In the genomic region with DNA sequence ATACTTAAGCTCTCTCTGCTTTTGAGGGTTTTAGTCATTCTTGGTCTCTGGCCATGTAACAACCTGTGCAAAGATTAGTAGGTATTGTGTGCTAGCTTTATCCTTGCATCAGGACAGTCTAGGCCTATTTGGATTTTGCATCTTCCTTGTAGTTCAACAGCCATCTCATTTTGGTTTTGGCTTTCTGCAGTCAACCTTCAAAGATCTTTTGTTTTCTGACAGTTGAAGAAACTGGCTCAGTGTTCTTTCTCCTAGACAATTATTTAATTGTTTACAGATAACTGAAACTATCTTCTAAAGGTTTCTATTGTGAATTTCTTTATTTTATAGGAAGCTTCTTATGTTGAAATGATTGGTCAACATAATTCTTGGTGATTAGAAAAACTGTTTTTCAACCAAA, we compare ENCODE assay signal across 16 cellular contexts.
DNase-seq lines count a peak whose midpoint lies in the region; FAIRE-seq and TF ChIP-seq lines count a peak whose summit lies in the region.
"Had no signal": no experiment of that assay in that cellular context is flagged by ENCODE, and none has a peak within 500 bp of the region (broad histone marks: within the 10 kb centered on the region; RNA-seq: fewer than 3 reads in every experiment).

No MANE protein-coding gene starts in this region.

- H3K27ac Mint-ChIP-seq in MCF 10A (ENCODE audit: low read depth, unreplicated experiment), result no peak overlapping the region
- H3K27ac Mint-ChIP-seq: GM23338 had no signal

- H3K4me3 Mint-ChIP-seq in MCF 10A (ENCODE audit: unreplicated experiment), result no peak overlapping the region
- H3K4me3 Mint-ChIP-seq: CD4-positive, CD25-positive, alpha-beta regulatory T cell; GM23338 had no signal

- no peaks in the 10 kb centered on the region for H3K4me1 ChIP-seq in small intestine (ENCODE audit: control insufficient read depth in 2 of 2, insufficient read depth in 1 of 2, low read depth in 1 of 2, low read length in 1 of 2)
- no peaks in the 10 kb centered on the region for H3K4me1 ChIP-seq in right atrium auricular region

- DNase-seq in Ammon's horn (ENCODE audit: low spot score) (peak; percentile 35), dorsolateral prefrontal cortex (no peak), small intestine (no peak), MCF 10A (ENCODE audit: unreplicated experiment) (no peak), right atrium auricular region (ENCODE audit: low spot score) (no peak), HT-29 (ENCODE audit: low spot score) (no peak)
- DNase-seq: 8988T; AML-193; Calu3; CD4-positive, CD25-positive, alpha-beta regulatory T cell; DMS 273 treated with DMSO at 0.1 percent for 48 hours; H7 had no signal

- H3K36me3 ChIP-seq in small intestine (ENCODE audit: control insufficient read depth in 2 of 2, insufficient read depth in 2 of 2, low read length in 2 of 2) (no peaks in the 10 kb centered on the region), right atrium auricular region (no peaks in the 10 kb centered on the region)
- H3K36me3 ChIP-seq: BLaER1 treated with 17β-estradiol and CSF1 and Interleukin-3, amounts not matched to agents 10 nM and 100 nM had no signal

- H3K4me3 ChIP-seq in dorsolateral prefrontal cortex (peak overlapping the region in 2 of 59 donors; percentile 7 to 9), small intestine (ENCODE audit: low read depth in 1 of 2, low read length in 2 of 2) (no peak overlapping the region), right atrium auricular region (no peak overlapping the region)
- H3K4me3 ChIP-seq: BLaER1 treated with 17β-estradiol and CSF1 and Interleukin-3, amounts not matched to agents 10 nM and 100 nM; GM12878; GM23338 had no signal

- POLR2A ChIA-PET in MCF 10A (lab: Yijun Ruan, JAX), result interaction anchor here (0.7 kb wide), 1 partner anchor 20 kb away, joined by 3 read pairs; no protein-coding TSS in a partner anchor

- no TSS peak for BruUV-seq in MCF 10A (replicated peaks; lab: Mats Ljungman, UMichigan)

- CTCF ChIA-PET in MCF 10A (lab: Yijun Ruan, JAX), result no interaction called here

- TF ChIP-seq CTCF in dorsolateral prefrontal cortex (IDR thresholded peaks at IDR 0.05 in 54 of 56, conservative IDR thresholded peaks at IDR 0.05 in 2 of 56; ENCODE audit: low read depth in 1 of 56, partially characterized antibody in 56 of 56), result no peak
- no peak for TF ChIP-seq CTCF in MCF 10A (IDR thresholded peaks at IDR 0.05; ENCODE audit: unreplicated experiment)
- TF ChIP-seq CTCF in right atrium auricular region (IDR thresholded peaks at IDR 0.05), result no peak

- intact Hi-C loops in dorsolateral prefrontal cortex (cut with DNase I) (no loop called here), MCF 10A (cut with micrococcal nuclease) (no loop called here)

- H3K27me3 ChIP-seq in dorsolateral prefrontal cortex, result no peaks in the 10 kb centered on the region
- no peaks in the 10 kb centered on the region for H3K27me3 ChIP-seq in layer of hippocampus (ENCODE audit: control insufficient read depth, insufficient read depth, low read length)
- H3K27me3 ChIP-seq in small intestine (ENCODE audit: control insufficient read depth in 2 of 2, insufficient read depth in 2 of 2, low read length in 2 of 2), result no peaks in the 10 kb centered on the region
- H3K27me3 ChIP-seq in right atrium auricular region, result no peaks in the 10 kb centered on the region
- H3K27me3 ChIP-seq: BLaER1 treated with 17β-estradiol and CSF1 and Interleukin-3, amounts not matched to agents 10 nM and 100 nM had no signal

- peak overlapping the region in 57 of 59 donors; percentile 1 to 89 (median 72) for H3K27ac ChIP-seq in dorsolateral prefrontal cortex
- peak overlapping the region; percentile 64 for H3K27ac ChIP-seq in layer of hippocampus (ENCODE audit: low read depth, low read length)
- H3K27ac ChIP-seq in small intestine (ENCODE audit: low read depth in 1 of 2, low read length in 1 of 2), result no peak overlapping the region
- H3K27ac ChIP-seq in right atrium auricular region, result no peak overlapping the region
- H3K27ac ChIP-seq: BLaER1 treated with 17β-estradiol and CSF1 and Interleukin-3, amounts not matched to agents 10 nM and 100 nM had no signal

- no peaks in the 10 kb centered on the region for H3K4me1 Mint-ChIP-seq in MCF 10A (ENCODE audit: insufficient read depth, unreplicated experiment)

- H3K27me3 Mint-ChIP-seq in MCF 10A (ENCODE audit: insufficient read depth, unreplicated experiment), result no peaks in the 10 kb centered on the region
- H3K27me3 Mint-ChIP-seq: CD4-positive, CD25-positive, alpha-beta regulatory T cell had no signal

- H3K9me3 ChIP-seq in small intestine (ENCODE audit: control insufficient read depth, low read depth) (no peaks in the 10 kb centered on the region), right atrium auricular region (no peaks in the 10 kb centered on the region)
- H3K9me3 ChIP-seq: BLaER1 treated with 17β-estradiol and CSF1 and Interleukin-3, amounts not matched to agents 10 nM and 100 nM had no signal

- H3K9me3 Mint-ChIP-seq in MCF 10A (ENCODE audit: unreplicated experiment), result no peaks in the 10 kb centered on the region
- H3K9me3 Mint-ChIP-seq: GM23338 had no signal

- H3K36me3 Mint-ChIP-seq in MCF 10A (ENCODE audit: insufficient read depth, unreplicated experiment), result no peaks in the 10 kb centered on the region

- peak; percentile 10 for FAIRE-seq in small intestine (lab: Jason Lieb, UNC)
- FAIRE-seq: GM12878 had no signal

Comparison
In these comparisons a context has a peak if more than half of its experiments do, and no peak if none do; other contexts are left out.
1. H3K27ac ChIP-seq: peak in dorsolateral prefrontal cortex (57 of 59) and layer of hippocampus (single experiment); none in small intestine (0 of 2) and right atrium auricular region (0 of 2).